Comparison of ENCODE assay signal across 8 cellular contexts in the genomic region with DNA sequence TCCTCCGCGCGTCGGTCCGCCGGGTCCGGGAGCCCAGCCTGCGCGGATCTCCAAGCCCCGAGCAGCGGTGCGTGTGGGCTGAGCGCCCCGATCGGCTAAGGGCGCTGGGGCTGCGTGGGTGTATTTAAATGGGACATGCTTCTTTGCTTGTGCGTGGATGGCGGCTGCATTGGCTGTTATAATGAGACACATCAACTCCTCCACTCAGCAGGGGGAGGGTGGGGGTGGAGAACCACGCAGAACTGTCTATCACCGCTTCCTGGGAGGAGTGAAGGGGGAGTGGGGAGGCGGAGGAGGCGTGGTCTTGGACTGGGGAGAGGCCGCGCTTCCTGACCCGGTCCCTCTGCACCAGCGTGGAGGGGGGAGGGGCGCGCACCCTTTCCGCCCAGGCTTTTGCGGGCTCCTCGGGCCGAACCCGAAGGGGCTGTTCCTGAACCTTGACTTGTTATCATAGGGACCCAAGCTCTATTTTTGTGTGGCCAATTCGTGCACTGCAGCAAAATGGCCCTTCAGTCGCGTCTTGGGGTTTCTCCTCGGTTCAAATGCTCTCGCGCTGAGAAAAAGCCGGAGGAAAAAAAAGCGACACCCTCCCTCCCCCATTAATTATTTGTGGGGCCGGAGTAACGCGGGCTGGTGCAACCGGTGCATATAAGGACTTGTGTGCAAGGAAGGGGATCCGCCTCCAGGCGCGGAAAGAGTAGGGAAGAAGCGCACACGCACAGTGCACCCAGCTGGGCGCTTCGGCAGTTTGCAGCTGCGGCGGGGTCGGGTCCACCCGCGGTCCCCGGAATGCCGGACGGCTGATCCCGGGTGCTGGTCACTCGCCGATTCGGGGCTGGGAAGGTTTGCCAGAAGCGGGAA. TPM values are rescaled to one million over a fixed set of nuclear protein-coding genes. Genes with fewer than 3 reads are reported as not detected.
DNase-seq lines count a peak whose midpoint lies in the region; ATAC-seq and TF ChIP-seq lines count a peak whose summit lies in the region.

A gene (minus strand): TSS at position 180 of the 861 bp plus-strand sequence. CDS start 342 bp downstream, outside the sequence.

- DNase-seq in CD14-positive monocyte (ENCODE audit: low spot score), result peak; percentile 73
- DNase-seq in NCI-H748 treated with DMSO at 0.1 percent for 48 hours (lab: John Stamatoyannopoulos, UW), result peak; percentile 60
- DNase-seq in activated CD8-positive, alpha-beta T cell treated with anti-CD3 and anti-CD28 coated beads for 36 hours, result peak; percentile 98
- peak; percentile 65 to 93 for DNase-seq in lung microvascular endothelial cell (ENCODE audit: low read depth in 2 of 2)
- DNase-seq in stimulated activated CD4-positive, alpha-beta T cell treated with anti-CD3 and anti-CD28 coated beads, TNF-alpha, amount 100 ng/mL, for 4 hours (ENCODE audit: low read depth in 3 of 3), result peak; percentile 84 to 95 (median 94)

- peak within 1 kb of the TSS in 4 of 7 donors; percentile 59 to 71 (median 68) for H3K27ac Mint-ChIP-seq in CD14-positive monocyte
- H3K27ac Mint-ChIP-seq in activated CD8-positive, alpha-beta T cell treated with anti-CD3 and anti-CD28 coated beads for 36 hours, result peak within 1 kb of the TSS; percentile 89

- peak; percentile 83 for ATAC-seq in GM19324 (IDR thresholded peaks at IDR 0.05; ENCODE audit: low FRiP score, unreplicated experiment)
- ATAC-seq in HG03460 (IDR thresholded peaks at IDR 0.05; ENCODE audit: unreplicated experiment), result peak; percentile 81
- peak; percentile 84 for ATAC-seq in activated CD8-positive, alpha-beta T cell treated with anti-CD3 and anti-CD28 coated beads for 36 hours

- peak within 1 kb of the TSS; percentile 67 for H3K4me3 ChIP-seq in ectodermal cell (ENCODE audit: insufficient read depth, low read depth, low read length)

- peaks cover 46% of the 10 kb centered on the region for H3K27me3 ChIP-seq in ectodermal cell (ENCODE audit: control insufficient read depth, insufficient read depth, low read length, poor library complexity, severe bottlenecking)

- H3K4me1 Mint-ChIP-seq in CD14-positive monocyte, result peaks cover 42% of the 10 kb centered on the region
- H3K4me1 Mint-ChIP-seq in activated CD8-positive, alpha-beta T cell treated with anti-CD3 and anti-CD28 coated beads for 36 hours (ENCODE audit: low read depth), result peaks cover 37% of the 10 kb centered on the region

- CTCF ChIA-PET in activated CD8-positive, alpha-beta T cell treated with anti-CD3 and anti-CD28 coated beads for 36 hours (lab: Charles Lee), result interaction anchor here (0.7 to 3.1 kb wide), 18 partner anchors 9 to 300 kb away, joined by 3 to 22 read pairs (median 4); no protein-coding TSS in a partner anchor

- H3K9me3 ChIP-seq in ectodermal cell (ENCODE audit: control insufficient read depth, low read length), result no peaks in the 10 kb centered on the region

- H3K4me3 Mint-ChIP-seq in CD14-positive monocyte, result peak within 1 kb of the TSS; percentile 97 to 99
- H3K4me3 Mint-ChIP-seq in activated CD8-positive, alpha-beta T cell treated with anti-CD3 and anti-CD28 coated beads for 36 hours, result peak within 1 kb of the TSS; percentile 95

- intact Hi-C loops in CD14-positive monocyte (cut with micrococcal nuclease), result no loop called here
- intact Hi-C loops in activated CD8-positive, alpha-beta T cell treated with anti-CD3 and anti-CD28 coated beads for 36 hours (cut with micrococcal nuclease), result loop anchor here (5.0 kb wide), 1 partner anchor 273 kb away; no protein-coding TSS in a partner anchor

- H3K9me3 Mint-ChIP-seq in CD14-positive monocyte, result peaks cover 0 to 13% (median 2%) of the 10 kb centered on the region in 7 donors
- H3K9me3 Mint-ChIP-seq in activated CD8-positive, alpha-beta T cell treated with anti-CD3 and anti-CD28 coated beads for 36 hours, result no peaks in the 10 kb centered on the region

- peaks cover 47 to 59% (median 52%) of the 10 kb centered on the region in 3 donors for H3K27me3 Mint-ChIP-seq in CD14-positive monocyte (ENCODE audit: low read depth in 3 of 3)
- H3K27me3 Mint-ChIP-seq in activated CD8-positive, alpha-beta T cell treated with anti-CD3 and anti-CD28 coated beads for 36 hours, result no peaks in the 10 kb centered on the region

- H3K36me3 ChIP-seq in ectodermal cell (ENCODE audit: control insufficient read depth, insufficient read depth, low read length), result no peaks in the 10 kb centered on the region

- POLR2A ChIA-PET in activated CD8-positive, alpha-beta T cell treated with anti-CD3 and anti-CD28 coated beads for 36 hours (lab: Charles Lee), result interaction anchor here (0.6 to 2.9 kb wide), 12 partner anchors 11 to 357 kb away, joined by 3 to 14 read pairs (median 4); no protein-coding TSS in a partner anchor

- peak; percentile 35 for TF ChIP-seq CTCF in CD14-positive monocyte (IDR thresholded peaks at IDR 0.05)
- TF ChIP-seq CTCF in activated CD8-positive, alpha-beta T cell treated with anti-CD3 and anti-CD28 coated beads for 36 hours (IDR thresholded peaks at IDR 0.05), result peak; percentile 22

- H3K36me3 Mint-ChIP-seq in CD14-positive monocyte, result peaks cover 6 to 7% of the 10 kb centered on the region in 2 donors
- H3K36me3 Mint-ChIP-seq in activated CD8-positive, alpha-beta T cell treated with anti-CD3 and anti-CD28 coated beads for 36 hours (ENCODE audit: low read depth), result no peaks in the 10 kb centered on the region

- H3K4me1 ChIP-seq in ectodermal cell (ENCODE audit: control insufficient read depth, insufficient read depth, low read length), result peaks cover 13% of the 10 kb centered on the region

- WGBS in ectodermal cell, 2 experiments, result 0% methylated on average over 66 of the region's 66 CpGs

- H3K27ac ChIP-seq in ectodermal cell (ENCODE audit: insufficient read depth, low read depth, low read length, poor library complexity, severe bottlenecking), result no peak within 1 kb of the TSS

RNA-seq across cellular contexts. Expression of the gene that starts here (rescaled TPM):
- under 1 TPM; 0.36 to 0.75 TPM for polyA plus RNA-seq in CD14-positive monocyte
- total RNA-seq in activated CD8-positive, alpha-beta T cell treated with anti-CD3 and anti-CD28 coated beads for 36 hours, result 10 to 100 TPM; 25.1 to 28.8 TPM
- polyA plus RNA-seq in ectodermal cell (2013, experiment 1 of 4), result 15.1 TPM
- 11.0 TPM for polyA plus RNA-seq in ectodermal cell (2013, experiment 2 of 4)
- 10.2 TPM for polyA plus RNA-seq in ectodermal cell (2013, experiment 3 of 4)
- 9.5 TPM for polyA plus RNA-seq in ectodermal cell (2013, experiment 4 of 4)
- total RNA-seq in lung microvascular endothelial cell, result 9.7 and 14.2 TPM in 2 replicates

Comparison
In these comparisons a context has a peak if more than half of its experiments do, and no peak if none do; other contexts are left out.
1. Peak in DNase-seq in CD14-positive monocyte; RNA of the gene not detected or under 1 TPM.